In the genomic region with DNA sequence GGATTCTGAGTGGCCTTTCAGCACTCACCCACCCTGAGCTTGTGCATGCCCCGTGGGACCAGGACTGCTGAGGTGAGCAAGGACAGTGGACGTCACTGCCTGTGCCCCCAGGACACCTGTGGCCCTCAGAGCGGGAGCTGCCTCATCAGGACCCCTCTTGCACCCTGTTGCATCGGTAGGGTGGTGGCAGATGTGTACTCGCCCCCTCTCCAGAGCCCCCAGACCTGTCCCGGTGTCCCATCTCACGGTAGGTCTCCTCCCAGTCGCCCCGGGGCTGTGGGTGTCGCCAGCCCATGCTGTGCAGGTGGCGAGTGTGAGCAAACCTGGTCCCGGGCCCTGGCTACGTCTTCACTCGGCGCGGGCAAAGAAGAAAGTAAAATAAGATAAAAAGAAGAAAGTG, we compare ENCODE assay signal across 18 cellular contexts.
DNase-seq lines count a peak whose midpoint lies in the region; ATAC-seq, FAIRE-seq and TF ChIP-seq lines count a peak whose summit lies in the region.
"Had no signal": no experiment of that assay in that cellular context is flagged by ENCODE, and none has a peak within 500 bp of the region (broad histone marks: within the 10 kb centered on the region; RNA-seq: fewer than 3 reads in every experiment).

No MANE protein-coding gene starts in this region.

- H3K4me1 Mint-ChIP-seq in stimulated activated naive CD8-positive, alpha-beta T cell treated with anti-CD3 and anti-CD28 coated beads, Interleukin-15, amount 100 ng/mL, for 72 hours = no peaks in the 10 kb centered on the region
- H3K4me1 Mint-ChIP-seq in progenitor cell of endocrine pancreas (ENCODE audit: low read depth) = peaks cover 10% of the 10 kb centered on the region

- no peak overlapping the region for H3K23ac ChIP-seq in H1 (ENCODE audit: insufficient read length)

- H3K56ac ChIP-seq in H1 (replicated peaks; ENCODE audit: insufficient read length, low read depth, low read length) = no peak overlapping the region

- H2BK15ac ChIP-seq in H1 (ENCODE audit: low read length) = no peak overlapping the region

- H2AFZ ChIP-seq in H1 (ENCODE audit: low read length) = no peak overlapping the region

- H4K91ac ChIP-seq in H1 (replicated peaks; ENCODE audit: insufficient read length, low read length) = no peak overlapping the region

- no peaks in the 10 kb centered on the region for H3K23me2 ChIP-seq in H1 (ENCODE audit: low read depth, low read length)

- H3K4me3 Mint-ChIP-seq in stimulated activated naive CD8-positive, alpha-beta T cell treated with anti-CD3 and anti-CD28 coated beads, Interleukin-15, amount 100 ng/mL, for 72 hours = no peak overlapping the region
- peak overlapping the region; percentile 2 for H3K4me3 Mint-ChIP-seq in progenitor cell of endocrine pancreas (ENCODE audit: low read depth)
- H3K4me3 Mint-ChIP-seq: CD4-positive, alpha-beta memory T cell had no signal

- CTCF ChIA-PET in H1 (lab: Charles Lee; ENCODE audit: partially characterized antibody) = no interaction called here

- no peaks in the 10 kb centered on the region for H3K79me2 ChIP-seq in H1 (ENCODE audit: control insufficient read depth in 1 of 2, insufficient read depth in 2 of 2, low read length in 2 of 2)

- H3K27me3 Mint-ChIP-seq in stimulated activated naive CD8-positive, alpha-beta T cell treated with anti-CD3 and anti-CD28 coated beads, Interleukin-15, amount 100 ng/mL, for 72 hours = no peaks in the 10 kb centered on the region
- peaks cover 55% of the 10 kb centered on the region for H3K27me3 Mint-ChIP-seq in progenitor cell of endocrine pancreas
- H3K27me3 Mint-ChIP-seq: CD4-positive, alpha-beta memory T cell had no signal

- H2AK5ac ChIP-seq in H1 (ENCODE audit: low read depth, low read length) = no peak overlapping the region

- TF ChIP-seq RAD21 in H1 (IDR thresholded peaks at IDR 0.05 in 1 of 2, conservative IDR thresholded peaks at IDR 0.05 in 1 of 2; ENCODE audit: low read depth in 2 of 2, low read length in 2 of 2) = no peak

- H3K14ac ChIP-seq in H1 (ENCODE audit: insufficient read length) = no peak overlapping the region

- H3K79me1 ChIP-seq in H1 (ENCODE audit: low read depth, low read length) = no peaks in the 10 kb centered on the region; the same call in 1 of the 2 replicates

- H3K9me3 Mint-ChIP-seq in stimulated activated naive CD8-positive, alpha-beta T cell treated with anti-CD3 and anti-CD28 coated beads, Interleukin-15, amount 100 ng/mL, for 72 hours = no peaks in the 10 kb centered on the region
- no peaks in the 10 kb centered on the region for H3K9me3 Mint-ChIP-seq in progenitor cell of endocrine pancreas (ENCODE audit: low read depth)

- 86% methylated on average over 16 of the region's 16 CpGs; no CpG with 5 or more reads in 1 of the 2 experiments for WGBS in H1 (ENCODE audit: extremely low coverage in 1 of 2, insufficient coverage in 1 of 2, insufficient read length in 1 of 2, insufficient replicate concordance in 2 of 2, low coverage in 1 of 2, low lambda C conversion rate in 2 of 2, missing lambda C conversion rate in 1 of 2), 2 experiments

- no peaks in the 10 kb centered on the region for H3K27me3 ChIP-seq in H1 (replicated peaks in 1 of 4; ENCODE audit: control insufficient read depth in 3 of 4, extremely low read depth in 1 of 4, insufficient read depth in 3 of 4, low read length in 3 of 4)

- no peak overlapping the region for H2BK5ac ChIP-seq in H1 (ENCODE audit: low read depth, low read length)

- H3K4me2 ChIP-seq in H1 (ENCODE audit: insufficient read depth in 1 of 2, low read depth in 2 of 2, low read length in 2 of 2) = no peak overlapping the region

- no peaks in the 10 kb centered on the region for H3K9me3 ChIP-seq in H1 (ENCODE audit: insufficient read depth in 2 of 2, low read depth in 1 of 2, low read length in 1 of 2)
- H3K9me3 ChIP-seq: Caco-2 had no signal

- H2BK120ac ChIP-seq in H1 (replicated peaks; ENCODE audit: low read depth, low read length) = no peak overlapping the region

- H3K4ac ChIP-seq in H1 (replicated peaks; ENCODE audit: insufficient read length, low read depth, low read length) = no peak overlapping the region

- H4K20me1 ChIP-seq in H1 (replicated peaks in 1 of 2; ENCODE audit: control insufficient read depth in 1 of 2, insufficient read depth in 2 of 2, low read length in 2 of 2) = no peaks in the 10 kb centered on the region

- TF ChIP-seq CTCF in H1 (IDR thresholded peaks at IDR 0.05; ENCODE audit: control extremely low read depth in 1 of 3, insufficient read depth in 1 of 3, low read depth in 1 of 3, low read length in 3 of 3) (no peak), progenitor cell of endocrine pancreas (IDR thresholded peaks at IDR 0.05; ENCODE audit: unreplicated experiment) (no peak)

- H3K27ac Mint-ChIP-seq in stimulated activated naive CD8-positive, alpha-beta T cell treated with anti-CD3 and anti-CD28 coated beads, Interleukin-15, amount 100 ng/mL, for 72 hours = peak overlapping the region; percentile 45 to 66
- peak overlapping the region; percentile 56 for H3K27ac Mint-ChIP-seq in progenitor cell of endocrine pancreas

- H3K27ac ChIP-seq in H1 (ENCODE audit: low read depth, low read length) = no peak overlapping the region; the same call in 1 of the 2 replicates

- H3K4me1 ChIP-seq in H1 (replicated peaks in 1 of 4; ENCODE audit: control insufficient read depth in 3 of 4, insufficient read depth in 4 of 4, low read length in 3 of 4) = no peaks in the 10 kb centered on the region; a peak in 1 of 7 replicates
- H3K4me1 ChIP-seq: Caco-2 had no signal

- no peak for TF ChIP-seq EP300 in H1 (IDR thresholded peaks at IDR 0.05; ENCODE audit: borderline replicate concordance in 1 of 2, low read depth in 2 of 2, low read length in 2 of 2)

- H4K5ac ChIP-seq in H1 (ENCODE audit: insufficient read length, low read depth, low read length) = no peak overlapping the region

- no peak overlapping the region for H3K9ac ChIP-seq in H1 (replicated peaks in 1 of 4; ENCODE audit: extremely low read depth in 1 of 4, low read depth in 3 of 4, low read length in 3 of 4)

- H3K36me3 ChIP-seq in H1 (ENCODE audit: control insufficient read depth in 2 of 4, insufficient read depth in 4 of 4, low read length in 3 of 4) = no peaks in the 10 kb centered on the region

- ATAC-seq in stimulated activated naive CD8-positive, alpha-beta T cell treated with anti-CD3 and anti-CD28 coated beads, Interleukin-15, amount 100 ng/mL, for 72 hours = peak; percentile 23
- no peak for ATAC-seq in stimulated activated naive CD8-positive, alpha-beta T cell treated with anti-CD3 and anti-CD28 coated beads, Interleukin-15, Interleukin-2, amounts not matched to agents 100 U/mL and 50 U/mL, for 24 hours
- no peak for ATAC-seq in GM18858 (IDR thresholded peaks at IDR 0.05; ENCODE audit: unreplicated experiment)
- ATAC-seq: HCT116 had no signal

- no peak overlapping the region for H2BK12ac ChIP-seq in H1 (ENCODE audit: low read depth, low read length)

- FAIRE-seq in H1 (lab: Jason Lieb, UNC) = no peak
- FAIRE-seq: G401.6, GM12892, GM19239 had no signal

- no peak overlapping the region for H2BK20ac ChIP-seq in H1 (ENCODE audit: low read length)

- DNase-seq in stimulated activated naive CD8-positive, alpha-beta T cell treated with anti-CD3 and anti-CD28 coated beads, Interleukin-15, amount 100 ng/mL, for 72 hours = no peak
- DNase-seq in stimulated activated naive CD8-positive, alpha-beta T cell treated with anti-CD3 and anti-CD28 coated beads, Interleukin-15, Interleukin-2, amounts not matched to agents 100 U/mL and 50 U/mL, for 24 hours = no peak
- DNase-seq in H1 (ENCODE audit: low read depth in 1 of 2, low spot score in 2 of 2) (no peak), progenitor cell of endocrine pancreas (ENCODE audit: low spot score, unreplicated experiment) (no peak), NCI-H1417 (lab: John Stamatoyannopoulos, UW) (no peak), cortex of kidney (lab: John Stamatoyannopoulos, UW) (no peak)
- DNase-seq: C1 segment of cervical spinal cord, Caco-2, DMS153, DND-41, GOT3, H7 had no signal

- no peak overlapping the region for H3K18ac ChIP-seq in H1 (ENCODE audit: extremely low read depth, low read length)

- peaks cover 1% of the 10 kb centered on the region for H3K36me3 Mint-ChIP-seq in progenitor cell of endocrine pancreas (ENCODE audit: insufficient read depth)

- POLR2A ChIA-PET in H1 (lab: Charles Lee; ENCODE audit: partially characterized antibody) = no interaction called here

- TF ChIP-seq POLR2A in H1 (IDR thresholded peaks at IDR 0.05; ENCODE audit: control extremely low read depth in 1 of 2, low read depth in 2 of 2, low read length in 2 of 2) = no peak

- H4K8ac ChIP-seq in H1 (ENCODE audit: extremely low read depth, insufficient read depth, low read length) = peak overlapping the region; percentile 41; the same call in 1 of the 2 replicates

- no peak overlapping the region for H3K4me3 ChIP-seq in H1 (ENCODE audit: extremely low read depth in 1 of 4, insufficient read depth in 2 of 4, low read depth in 3 of 4, low read length in 4 of 4)

TF ChIP-seq in H1, 55 proteins besides CTCF, POLR2A, EP300 and RAD21:
- no peak for TF ChIP-seq RBBP5 (IDR thresholded peaks at IDR 0.05; ENCODE audit: borderline replicate concordance, low read depth, low read length)
- TF ChIP-seq CEBPB (IDR thresholded peaks at IDR 0.05; ENCODE audit: low read depth, low read length) = no peak
- no peak for TF ChIP-seq MAFK (IDR thresholded peaks at IDR 0.05; ENCODE audit: low read depth, low read length)
- no peak for TF ChIP-seq NRF1 (IDR thresholded peaks at IDR 0.05; ENCODE audit: low read depth, low read length)
- TF ChIP-seq CBX8 (IDR thresholded peaks at IDR 0.05; ENCODE audit: borderline replicate concordance, low read depth, low read length) = no peak
- no peak for TF ChIP-seq TAF1 (IDR thresholded peaks at IDR 0.05; ENCODE audit: low read depth, low read length)
- no peak for TF ChIP-seq FOSL1 (IDR thresholded peaks at IDR 0.05; ENCODE audit: insufficient read depth, low read depth, low read length)
- no peak for TF ChIP-seq HDAC6 (IDR thresholded peaks at IDR 0.05; ENCODE audit: low read depth, low read length)
- no peak for TF ChIP-seq TAF7 (optimal IDR thresholded peaks at IDR 0.05; ENCODE audit: borderline replicate concordance, low read depth, low read length)
- no peak for TF ChIP-seq KDM4A (IDR thresholded peaks at IDR 0.05; ENCODE audit: low read depth, low read length, severe bottlenecking)
- no peak for TF ChIP-seq SIX5 (IDR thresholded peaks at IDR 0.05; ENCODE audit: low read depth, low read length)
- no peak for TF ChIP-seq TCF12 (IDR thresholded peaks at IDR 0.05; ENCODE audit: low read depth, low read length)
- no peak for TF ChIP-seq CTBP2 (IDR thresholded peaks at IDR 0.05; ENCODE audit: borderline replicate concordance, insufficient read depth, insufficient read length, low read length)
